Comparison of ENCODE assay signal across 1 cellular context in the genomic region with DNA sequence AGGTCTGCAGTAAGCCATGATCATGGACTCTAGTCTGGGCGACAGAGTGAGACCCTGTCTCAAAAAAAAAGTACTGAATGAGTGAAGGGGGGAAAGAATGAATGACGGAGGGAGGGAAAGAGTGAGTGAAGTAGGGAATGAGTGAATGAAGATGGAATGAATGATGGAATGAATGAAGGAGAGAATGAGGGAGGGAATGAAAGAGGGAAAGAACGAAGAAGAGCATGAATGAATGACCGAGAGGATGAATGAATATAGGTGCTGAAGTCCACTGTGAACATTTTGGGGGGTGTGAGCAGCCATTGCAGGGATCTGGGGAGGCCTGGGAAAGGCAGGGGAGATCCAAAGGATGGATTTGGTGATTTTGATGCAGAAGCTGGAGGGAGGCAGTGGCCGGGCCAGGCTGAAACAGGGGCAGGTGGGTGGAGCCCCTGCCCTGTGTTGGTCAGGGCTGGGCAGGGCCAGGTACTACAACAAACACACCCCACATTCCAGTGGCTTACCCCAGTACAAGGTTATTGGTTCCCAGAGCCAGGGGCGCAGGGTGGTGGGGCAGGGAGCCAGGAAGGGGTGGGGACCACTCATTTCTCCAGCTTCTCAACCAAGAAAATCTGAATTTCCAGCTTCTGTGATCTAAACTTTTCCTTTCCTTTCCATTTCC.
TF ChIP-seq lines count a peak whose summit lies in the region.

No MANE protein-coding gene starts in this region.

TF ChIP-seq in GM23338, 12 proteins besides CTCF, POLR2A, EP300 and RAD21 (continued from another document):
- TF ChIP-seq, protein P1, sequence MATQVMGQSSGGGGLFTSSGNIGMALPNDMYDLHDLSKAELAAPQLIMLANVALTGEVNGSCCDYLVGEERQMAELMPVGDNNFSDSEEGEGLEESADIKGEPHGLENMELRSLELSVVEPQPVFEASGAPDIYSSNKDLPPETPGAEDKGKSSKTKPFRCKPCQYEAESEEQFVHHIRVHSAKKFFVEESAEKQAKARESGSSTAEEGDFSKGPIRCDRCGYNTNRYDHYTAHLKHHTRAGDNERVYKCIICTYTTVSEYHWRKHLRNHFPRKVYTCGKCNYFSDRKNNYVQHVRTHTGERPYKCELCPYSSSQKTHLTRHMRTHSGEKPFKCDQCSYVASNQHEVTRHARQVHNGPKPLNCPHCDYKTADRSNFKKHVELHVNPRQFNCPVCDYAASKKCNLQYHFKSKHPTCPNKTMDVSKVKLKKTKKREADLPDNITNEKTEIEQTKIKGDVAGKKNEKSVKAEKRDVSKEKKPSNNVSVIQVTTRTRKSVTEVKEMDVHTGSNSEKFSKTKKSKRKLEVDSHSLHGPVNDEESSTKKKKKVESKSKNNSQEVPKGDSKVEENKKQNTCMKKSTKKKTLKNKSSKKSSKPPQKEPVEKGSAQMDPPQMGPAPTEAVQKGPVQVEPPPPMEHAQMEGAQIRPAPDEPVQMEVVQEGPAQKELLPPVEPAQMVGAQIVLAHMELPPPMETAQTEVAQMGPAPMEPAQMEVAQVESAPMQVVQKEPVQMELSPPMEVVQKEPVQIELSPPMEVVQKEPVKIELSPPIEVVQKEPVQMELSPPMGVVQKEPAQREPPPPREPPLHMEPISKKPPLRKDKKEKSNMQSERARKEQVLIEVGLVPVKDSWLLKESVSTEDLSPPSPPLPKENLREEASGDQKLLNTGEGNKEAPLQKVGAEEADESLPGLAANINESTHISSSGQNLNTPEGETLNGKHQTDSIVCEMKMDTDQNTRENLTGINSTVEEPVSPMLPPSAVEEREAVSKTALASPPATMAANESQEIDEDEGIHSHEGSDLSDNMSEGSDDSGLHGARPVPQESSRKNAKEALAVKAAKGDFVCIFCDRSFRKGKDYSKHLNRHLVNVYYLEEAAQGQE (IDR thresholded peaks at IDR 0.05; ENCODE audit: unreplicated experiment): no peak
- no peak for TF ChIP-seq EZH2phosphoT487 (IDR thresholded peaks at IDR 0.05; ENCODE audit: unreplicated experiment)
- no peak for TF ChIP-seq STAT1 (IDR thresholded peaks at IDR 0.05; ENCODE audit: unreplicated experiment)
- no peak for TF ChIP-seq JUNB (IDR thresholded peaks at IDR 0.05; ENCODE audit: unreplicated experiment)
TF ChIP-seq in GM23338: peak in this region for 0.
